In the genomic region with DNA sequence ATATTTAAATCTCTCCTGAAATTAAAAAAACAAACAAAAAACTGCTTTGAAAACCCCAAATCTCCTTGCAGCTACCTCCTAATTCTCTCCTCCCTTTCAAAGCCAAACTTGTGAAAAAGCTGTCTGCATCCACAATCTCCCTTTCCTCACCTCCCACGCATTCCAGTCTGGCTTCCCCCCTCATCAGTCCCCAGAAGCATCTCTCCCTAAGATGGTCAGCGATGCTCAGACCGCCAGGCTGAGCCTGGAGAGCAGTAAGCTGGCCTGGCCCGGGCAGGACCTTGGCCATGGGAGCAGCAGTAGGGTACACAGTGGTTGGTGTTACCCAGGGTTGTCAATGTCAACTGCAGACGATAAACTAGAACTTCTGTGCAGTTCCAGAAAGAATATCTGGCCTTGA, we compare ENCODE assay signal across 14 cellular contexts.
"Had no signal": no experiment of that assay in that cellular context is flagged by ENCODE, and none has a peak within 500 bp of the region (broad histone marks: within the 10 kb centered on the region; RNA-seq: fewer than 3 reads in every experiment).

No MANE protein-coding gene starts in this region.

- H3K4me3 ChIP-seq: colonic mucosa, heart left ventricle, left lung, ovary, tibial artery had no signal

- H3K27ac ChIP-seq: colonic mucosa, heart left ventricle, left lung, ovary, tibial artery had no signal

- H3K9me3 ChIP-seq: colonic mucosa, ovary, SK-N-SH, tibial artery had no signal

- H3K27me3 ChIP-seq: colonic mucosa, heart left ventricle, left lung, ovary, tibial artery had no signal

- H3K36me3 ChIP-seq: colonic mucosa, heart left ventricle, left lung, ovary, tibial artery had no signal

- H3K4me3 Mint-ChIP-seq: T-helper 1 cell treated with Interleukin-12 subunit alpha and Interleukin-12 subunit beta and Interleukin-4 antibody, amounts not matched to agents 30 μg/mL and 1 μg/mL, for 36 hours had no signal

- H3K4me1 ChIP-seq: colonic mucosa had no signal

- ATAC-seq: activated CD4-positive, CD25-positive, alpha-beta regulatory T cell treated with anti-CD3 and anti-CD28 coated beads, Interleukin-2, amount 50 U/mL, for 24 hours; heart left ventricle; left lung had no signal

- DNase-seq: activated CD8-positive, alpha-beta memory T cell treated with anti-CD3 and anti-CD28 coated beads for 24 hours; activated gamma-delta T cell; colonic mucosa; effector CD4-positive, alpha-beta T cell; heart left ventricle; islet precursor cell; left lung; ovary; SK-N-SH; stimulated activated CD4-positive, alpha-beta T cell treated with anti-CD3 and anti-CD28 coated beads, Interleukin-12 subunit alpha, Interleukin-12 subunit beta, amount 100 ng/mL, for 4 hours; stimulated activated CD4-positive, alpha-beta T cell treated with anti-CD3 and anti-CD28 coated beads, Interleukin-2, amount 100 ng/mL, for 48 hours; tibial artery had no signal
